15 cellular contexts compared by ENCODE assay signal in genomic region chr2:120502761-120503160, GRCh38.
DNase-seq lines count a peak whose midpoint lies in the region; ATAC-seq and TF ChIP-seq lines count a peak whose summit lies in the region.
"Had no signal": no experiment of that assay in that cellular context is flagged by ENCODE, and none has a peak within 500 bp of the region (broad histone marks: within the 10 kb centered on the region; RNA-seq: fewer than 3 reads in every experiment).

No MANE protein-coding gene starts in this region.

- H3K27me3 Mint-ChIP-seq in activated CD8-positive, alpha-beta T cell treated with anti-CD3 and anti-CD28 coated beads, Interleukin-2, amount 10 ng/mL, durations not matched to agents 7 days and 5 days (ENCODE audit: low read depth): no peaks in the 10 kb centered on the region
- no peaks in the 10 kb centered on the region for H3K27me3 Mint-ChIP-seq in activated CD8-positive, alpha-beta T cell treated with anti-CD3 and anti-CD28 coated beads for 36 hours
- H3K27me3 Mint-ChIP-seq in brain (peaks cover 8% of the 10 kb centered on the region), nephron progenitor cell (ENCODE audit: low read depth, poor library complexity) (peaks cover 46% of the 10 kb centered on the region)

- no peak overlapping the region for H3K4me2 ChIP-seq in OCI-LY7 (ENCODE audit: low read length)
- H3K4me2 ChIP-seq: BLaER1 had no signal

- TF ChIP-seq POLR2A in gastrocnemius medialis (IDR thresholded peaks at IDR 0.05): no peak

- no peak overlapping the region for H3K4me3 Mint-ChIP-seq in activated CD8-positive, alpha-beta T cell treated with anti-CD3 and anti-CD28 coated beads, Interleukin-2, amount 10 ng/mL, durations not matched to agents 7 days and 5 days
- no peak overlapping the region for H3K4me3 Mint-ChIP-seq in activated CD8-positive, alpha-beta T cell treated with anti-CD3 and anti-CD28 coated beads for 36 hours
- H3K4me3 Mint-ChIP-seq in brain (peak overlapping the region in 1 of 5 experiments; percentile 2), nephron progenitor cell (no peak overlapping the region)

- no peaks in the 10 kb centered on the region for H3K79me2 ChIP-seq in OCI-LY7 (ENCODE audit: insufficient read depth, low read depth, low read length)

- no peak for DNase-seq in activated CD8-positive, alpha-beta T cell treated with anti-CD3 and anti-CD28 coated beads, Interleukin-2, amount 10 ng/mL, durations not matched to agents 7 days and 5 days
- no peak for DNase-seq in activated CD8-positive, alpha-beta T cell treated with anti-CD3 and anti-CD28 coated beads for 36 hours
- no peak for DNase-seq in nephron progenitor cell
- DNase-seq in gastrocnemius medialis: no peak
- no peak for DNase-seq in OCI-LY7 (ENCODE audit: low spot score)
- no peak for DNase-seq in NCI-H2029 (lab: John Stamatoyannopoulos, UW)
- DNase-seq in NCI-H510A treated with DMSO at 0.1 percent for 48 hours (lab: John Stamatoyannopoulos, UW): no peak
- DNase-seq: 8988T, AML-193, DMS79 treated with DMSO at 0.1 percent for 48 hours, EL, GOT3 had no signal

- in situ Hi-C loops in gastrocnemius medialis (cut with MboI; ENCODE audit: low sequenced_read_pairs in 4 of 4): loop anchor here in 1 of 4 donors (5.0 kb wide), 1 partner anchor 40 kb away; no protein-coding TSS in a partner anchor

- no peak for TF ChIP-seq CTCF in activated CD8-positive, alpha-beta T cell treated with anti-CD3 and anti-CD28 coated beads for 36 hours (IDR thresholded peaks at IDR 0.05)
- TF ChIP-seq CTCF in brain (conservative IDR thresholded peaks at IDR 0.05) (no peak), nephron progenitor cell (IDR thresholded peaks at IDR 0.05) (no peak), gastrocnemius medialis (IDR thresholded peaks at IDR 0.05 in 4 of 5, conservative IDR thresholded peaks at IDR 0.05 in 1 of 5) (no peak), OCI-LY7 (conservative IDR thresholded peaks at IDR 0.05; ENCODE audit: low read length) (no peak)

- intact Hi-C loops in activated CD8-positive, alpha-beta T cell treated with anti-CD3 and anti-CD28 coated beads for 36 hours (cut with micrococcal nuclease): no loop called here
- intact Hi-C loops in gastrocnemius medialis (cut with DNase I; ENCODE audit: low total_unique reads): no loop called here
- intact Hi-C loops in OCI-LY7 (cut with micrococcal nuclease; ENCODE audit: unreplicated experiment): no loop called here

- H3K36me3 ChIP-seq in gastrocnemius medialis (no peaks in the 10 kb centered on the region), OCI-LY7 (ENCODE audit: insufficient read depth, low read length) (no peaks in the 10 kb centered on the region)
- H3K36me3 ChIP-seq: BLaER1, HAP-1 had no signal

- CTCF ChIA-PET in activated CD8-positive, alpha-beta T cell treated with anti-CD3 and anti-CD28 coated beads, Interleukin-2, amount 10 ng/mL, durations not matched to agents 7 days and 5 days (lab: Charles Lee): no interaction called here
- CTCF ChIA-PET in activated CD8-positive, alpha-beta T cell treated with anti-CD3 and anti-CD28 coated beads for 36 hours (lab: Charles Lee): no interaction called here
- CTCF ChIA-PET in OCI-LY7 (lab: Charles Lee; ENCODE audit: unreplicated experiment): no interaction called here

- H3K27ac ChIP-seq in gastrocnemius medialis (peak overlapping the region; percentile 92 to 97 (median 92)), OCI-LY7 (ENCODE audit: low read depth, low read length, poor library complexity, severe bottlenecking) (no peak overlapping the region)
- H3K27ac ChIP-seq: BLaER1 had no signal

- H3K27me3 ChIP-seq in gastrocnemius medialis: no peaks in the 10 kb centered on the region
- H3K27me3 ChIP-seq: BLaER1 had no signal

- no peaks in the 10 kb centered on the region for H3K9me3 Mint-ChIP-seq in activated CD8-positive, alpha-beta T cell treated with anti-CD3 and anti-CD28 coated beads, Interleukin-2, amount 10 ng/mL, durations not matched to agents 7 days and 5 days (ENCODE audit: insufficient read depth)
- H3K9me3 Mint-ChIP-seq in activated CD8-positive, alpha-beta T cell treated with anti-CD3 and anti-CD28 coated beads for 36 hours: no peaks in the 10 kb centered on the region
- H3K9me3 Mint-ChIP-seq in brain (peaks cover 0 to 4% (median 0%) of the 10 kb centered on the region in 5 experiments), nephron progenitor cell (no peaks in the 10 kb centered on the region)

- no peaks in the 10 kb centered on the region for H3K9me2 ChIP-seq in OCI-LY7 (ENCODE audit: insufficient read depth, low read length)

- no TSS peak for BruUV-seq in OCI-LY7 (replicated peaks; lab: Mats Ljungman, UMichigan)

- H3K4me3 ChIP-seq in gastrocnemius medialis: no peak overlapping the region
- no peak overlapping the region for H3K4me3 ChIP-seq in OCI-LY7 (ENCODE audit: low read depth, low read length, poor library complexity, severe bottlenecking)
- H3K4me3 ChIP-seq: BLaER1, HAP-1 had no signal

- no peaks in the 10 kb centered on the region for H3K36me3 Mint-ChIP-seq in activated CD8-positive, alpha-beta T cell treated with anti-CD3 and anti-CD28 coated beads, Interleukin-2, amount 10 ng/mL, durations not matched to agents 7 days and 5 days (ENCODE audit: low read depth)
- H3K36me3 Mint-ChIP-seq in activated CD8-positive, alpha-beta T cell treated with anti-CD3 and anti-CD28 coated beads for 36 hours (ENCODE audit: low read depth): no peaks in the 10 kb centered on the region
- H3K36me3 Mint-ChIP-seq in brain (no peaks in the 10 kb centered on the region), nephron progenitor cell (ENCODE audit: low read depth) (no peaks in the 10 kb centered on the region)

- POLR2A ChIA-PET in activated CD8-positive, alpha-beta T cell treated with anti-CD3 and anti-CD28 coated beads, Interleukin-2, amount 10 ng/mL, durations not matched to agents 7 days and 5 days (lab: Charles Lee): interaction anchor here (0.6 kb wide), 1 partner anchor 120 kb away, joined by 3 read pairs; no protein-coding TSS in a partner anchor
- POLR2A ChIA-PET in activated CD8-positive, alpha-beta T cell treated with anti-CD3 and anti-CD28 coated beads for 36 hours (lab: Charles Lee): no interaction called here
- POLR2A ChIA-PET in OCI-LY7 (lab: Charles Lee): no interaction called here

- H4K20me1 ChIP-seq in OCI-LY7 (ENCODE audit: insufficient read depth, low read length): no peaks in the 10 kb centered on the region
- H4K20me1 ChIP-seq: BLaER1 had no signal

- peak; percentile 33 for ATAC-seq in activated CD8-positive, alpha-beta T cell treated with anti-CD3 and anti-CD28 coated beads, Interleukin-2, amount 10 ng/mL, durations not matched to agents 7 days and 5 days
- no peak for ATAC-seq in activated CD8-positive, alpha-beta T cell treated with anti-CD3 and anti-CD28 coated beads for 36 hours
- ATAC-seq in gastrocnemius medialis: no peak

- no peak overlapping the region for H2AFZ ChIP-seq in OCI-LY7 (ENCODE audit: low read length)

- no peaks in the 10 kb centered on the region for H3K4me1 Mint-ChIP-seq in activated CD8-positive, alpha-beta T cell treated with anti-CD3 and anti-CD28 coated beads, Interleukin-2, amount 10 ng/mL, durations not matched to agents 7 days and 5 days (ENCODE audit: low read depth)
- H3K4me1 Mint-ChIP-seq in activated CD8-positive, alpha-beta T cell treated with anti-CD3 and anti-CD28 coated beads for 36 hours (ENCODE audit: low read depth): no peaks in the 10 kb centered on the region
- H3K4me1 Mint-ChIP-seq in brain: peaks cover 25% of the 10 kb centered on the region
- H3K4me1 Mint-ChIP-seq in nephron progenitor cell: no peaks in the 10 kb centered on the region

- H3K9me3 ChIP-seq in gastrocnemius medialis (no peaks in the 10 kb centered on the region), OCI-LY7 (ENCODE audit: low read length) (no peaks in the 10 kb centered on the region)
- H3K9me3 ChIP-seq: BLaER1, HAP-1 had no signal

- H3K4me1 ChIP-seq in gastrocnemius medialis (peaks cover 25 to 27% of the 10 kb centered on the region in 2 donors), OCI-LY7 (ENCODE audit: insufficient read depth, low read length, poor library complexity, severe bottlenecking) (no peaks in the 10 kb centered on the region)
- H3K4me1 ChIP-seq: HAP-1 had no signal

- H3K27ac Mint-ChIP-seq in activated CD8-positive, alpha-beta T cell treated with anti-CD3 and anti-CD28 coated beads, Interleukin-2, amount 10 ng/mL, durations not matched to agents 7 days and 5 days: no peak overlapping the region
- H3K27ac Mint-ChIP-seq in activated CD8-positive, alpha-beta T cell treated with anti-CD3 and anti-CD28 coated beads for 36 hours: no peak overlapping the region
- H3K27ac Mint-ChIP-seq in brain (peak overlapping the region in 3 of 5 experiments; percentile 1 to 55 (median 35)), nephron progenitor cell (peak overlapping the region; percentile 78)

Comparison
In these comparisons a context has a peak if more than half of its experiments do, and no peak if none do; other contexts are left out.
1. H3K27ac Mint-ChIP-seq: peak in brain (3 of 5) and nephron progenitor cell (single experiment); none in activated CD8-positive, alpha-beta T cell treated with anti-CD3 and anti-CD28 coated beads, Interleukin-2, amount 10 ng/mL, durations not matched to agents 7 days and 5 days (single experiment) and activated CD8-positive, alpha-beta T cell treated with anti-CD3 and anti-CD28 coated beads for 36 hours (single experiment).